ENCODE assay signal across 26 cellular contexts in genomic region chr5:7271728-7272127, GRCh38.
A peak's percentile ranks its signal among the peaks of the same experiment; 100 is the strongest.
DNase-seq lines count a peak whose midpoint lies in the region; FAIRE-seq and TF ChIP-seq lines count a peak whose summit lies in the region.
"Had no signal": no experiment of that assay in that cellular context is flagged by ENCODE, and none has a peak within 500 bp of the region (broad histone marks: within the 10 kb centered on the region; RNA-seq: fewer than 3 reads in every experiment).

No MANE protein-coding gene starts in this region.

- no peaks in the 10 kb centered on the region for H3K9me3 ChIP-seq in endodermal cell (ENCODE audit: control insufficient read depth, low read length)
- no peaks in the 10 kb centered on the region for H3K9me3 ChIP-seq in small intestine (ENCODE audit: control insufficient read depth, low read depth)
- H3K9me3 ChIP-seq: BE2C, SJCRH30 had no signal

- H3K9me3 Mint-ChIP-seq in endodermal cell, result peaks cover 5% of the 10 kb centered on the region
- H3K9me3 Mint-ChIP-seq in activated CD4-positive, alpha-beta T cell treated with anti-CD3 and anti-CD28 coated beads, Interleukin-2, amount 10 ng/mL, durations not matched to agents 7 days and 5 days, result no peaks in the 10 kb centered on the region

- H3K9ac ChIP-seq in endodermal cell (ENCODE audit: extremely low read depth, low read length, poor library complexity, severe bottlenecking), result no peak overlapping the region

- H3K36me3 Mint-ChIP-seq in endodermal cell (ENCODE audit: low read depth), result peaks cover 14% of the 10 kb centered on the region
- H3K36me3 Mint-ChIP-seq in activated CD4-positive, alpha-beta T cell treated with anti-CD3 and anti-CD28 coated beads, Interleukin-2, amount 10 ng/mL, durations not matched to agents 7 days and 5 days (ENCODE audit: low read depth), result no peaks in the 10 kb centered on the region
- H3K36me3 Mint-ChIP-seq: CD14-positive monocyte; CD8-positive, alpha-beta memory T cell had no signal

- DNase-seq in NCI-H526 (lab: John Stamatoyannopoulos, UW) (peak; percentile 20 to 47), NCI-H526 treated with DMSO at 0.1 percent for 48 hours (lab: John Stamatoyannopoulos, UW) (no peak), NCI-H1092 (lab: John Stamatoyannopoulos, UW) (peak; percentile 27), endodermal cell (no peak), small intestine (peak; percentile 48), EL (no peak), iPS-NIHi7 (ENCODE audit: extremely low spot score) (no peak)
- no peak for DNase-seq in activated CD4-positive, alpha-beta T cell treated with anti-CD3 and anti-CD28 coated beads, Interleukin-2, amount 10 ng/mL, durations not matched to agents 7 days and 5 days
- DNase-seq: 8988T; ACHN; BE2C; CD8-positive, alpha-beta memory T cell; DMS 273 treated with DMSO at 0.1 percent for 48 hours; DMS79; GF-D8; Karpas-422; NCI-H1105; NCI-H1436 treated with DMSO at 0.1 percent for 48 hours; NCI-H187 treated with DMSO at 0.1 percent for 48 hours; NCI-H2107; NCI-H446 treated with DMSO at 0.1 percent for 48 hours; NCI-H69; SJCRH30 had no signal

- H3K27me3 Mint-ChIP-seq in endodermal cell (ENCODE audit: insufficient read depth), result no peaks in the 10 kb centered on the region
- no peaks in the 10 kb centered on the region for H3K27me3 Mint-ChIP-seq in activated CD4-positive, alpha-beta T cell treated with anti-CD3 and anti-CD28 coated beads, Interleukin-2, amount 10 ng/mL, durations not matched to agents 7 days and 5 days
- H3K27me3 Mint-ChIP-seq: CD8-positive, alpha-beta memory T cell had no signal

- no peak overlapping the region for H3K4me3 Mint-ChIP-seq in endodermal cell
- H3K4me3 Mint-ChIP-seq in activated CD4-positive, alpha-beta T cell treated with anti-CD3 and anti-CD28 coated beads, Interleukin-2, amount 10 ng/mL, durations not matched to agents 7 days and 5 days, result no peak overlapping the region
- H3K4me3 Mint-ChIP-seq: CD14-positive monocyte; CD8-positive, alpha-beta memory T cell had no signal

- no peak for TF ChIP-seq CTCF in endodermal cell (conservative IDR thresholded peaks at IDR 0.05)

- POLR2A ChIA-PET in activated CD4-positive, alpha-beta T cell treated with anti-CD3 and anti-CD28 coated beads, Interleukin-2, amount 10 ng/mL, durations not matched to agents 7 days and 5 days (lab: Charles Lee), result no interaction called here

- peaks cover 9% of the 10 kb centered on the region for H3K4me1 ChIP-seq in endodermal cell (ENCODE audit: control insufficient read depth, insufficient read depth, low read length)
- no peaks in the 10 kb centered on the region for H3K4me1 ChIP-seq in small intestine (ENCODE audit: control insufficient read depth in 2 of 2, insufficient read depth in 1 of 2, low read depth in 1 of 2, low read length in 1 of 2)
- H3K4me1 ChIP-seq: BE2C, SJCRH30 had no signal

- WGBS in endodermal cell (ENCODE audit: insufficient coverage in 1 of 2, insufficient read length in 1 of 2), 2 experiments, result 98% methylated on average over 2 of the region's 2 CpGs; no CpG with 5 or more reads in 1 of the 2 experiments
- WGBS in small intestine, 3 donors, result 14 to 37% (median 32%) methylated on average over 2 of the region's 2 CpGs

- H3K4me3 ChIP-seq in endodermal cell (ENCODE audit: low read length), result no peak overlapping the region
- H3K4me3 ChIP-seq in small intestine (ENCODE audit: low read depth in 1 of 2, low read length in 2 of 2), result no peak overlapping the region
- H3K4me3 ChIP-seq: SJCRH30 had no signal

- H3K36me3 ChIP-seq in endodermal cell (ENCODE audit: control insufficient read depth, insufficient read depth, low read length), result no peaks in the 10 kb centered on the region
- H3K36me3 ChIP-seq in small intestine (ENCODE audit: control insufficient read depth in 2 of 2, insufficient read depth in 2 of 2, low read length in 2 of 2), result no peaks in the 10 kb centered on the region
- H3K36me3 ChIP-seq: BE2C, SJCRH30 had no signal

- peak overlapping the region; percentile 15 for H3K27ac Mint-ChIP-seq in endodermal cell
- H3K27ac Mint-ChIP-seq in activated CD4-positive, alpha-beta T cell treated with anti-CD3 and anti-CD28 coated beads, Interleukin-2, amount 10 ng/mL, durations not matched to agents 7 days and 5 days, result no peak overlapping the region
- H3K27ac Mint-ChIP-seq: CD8-positive, alpha-beta memory T cell had no signal

- no peak overlapping the region for H3K27ac ChIP-seq in endodermal cell (ENCODE audit: low read depth, low read length)
- no peak overlapping the region for H3K27ac ChIP-seq in small intestine (ENCODE audit: low read depth in 1 of 2, low read length in 1 of 2)
- H3K27ac ChIP-seq: SJCRH30 had no signal

- FAIRE-seq in small intestine (lab: Jason Lieb, UNC), result no peak
- FAIRE-seq: GM12892, H54 had no signal

- CTCF ChIA-PET in activated CD4-positive, alpha-beta T cell treated with anti-CD3 and anti-CD28 coated beads, Interleukin-2, amount 10 ng/mL, durations not matched to agents 7 days and 5 days (lab: Charles Lee), result no interaction called here

- H3K27me3 ChIP-seq in endodermal cell (ENCODE audit: control insufficient read depth, insufficient read depth, low read length, poor library complexity, severe bottlenecking), result no peaks in the 10 kb centered on the region
- H3K27me3 ChIP-seq in small intestine (ENCODE audit: control insufficient read depth in 2 of 2, insufficient read depth in 2 of 2, low read length in 2 of 2), result no peaks in the 10 kb centered on the region
- H3K27me3 ChIP-seq: BE2C, SJCRH30 had no signal

- H3K4me1 Mint-ChIP-seq in endodermal cell, result peaks cover 36% of the 10 kb centered on the region
- H3K4me1 Mint-ChIP-seq in activated CD4-positive, alpha-beta T cell treated with anti-CD3 and anti-CD28 coated beads, Interleukin-2, amount 10 ng/mL, durations not matched to agents 7 days and 5 days, result no peaks in the 10 kb centered on the region
- H3K4me1 Mint-ChIP-seq: CD14-positive monocyte; CD8-positive, alpha-beta memory T cell had no signal

Comparison
In these comparisons a context has a peak if more than half of its experiments do, and no peak if none do; other contexts are left out.
1. DNase-seq: peak in NCI-H526 (2 of 2), NCI-H1092 (single experiment) and small intestine (single experiment); none in NCI-H526 treated with DMSO at 0.1 percent for 48 hours (single experiment), endodermal cell (single experiment), activated CD4-positive, alpha-beta T cell treated with anti-CD3 and anti-CD28 coated beads, Interleukin-2, amount 10 ng/mL, durations not matched to agents 7 days and 5 days (single experiment), EL (single experiment) and iPS-NIHi7 (single experiment).